ENCODE assay signal across 21 cellular contexts in genomic region chr14:26888592-26888991, GRCh38.
"Had no signal": no experiment of that assay in that cellular context is flagged by ENCODE, and none has a peak within 500 bp of the region (broad histone marks: within the 10 kb centered on the region; RNA-seq: fewer than 3 reads in every experiment).

No MANE protein-coding gene starts in this region.

- H3K27ac ChIP-seq: HL-60, KMS-11, SJCRH30 had no signal

- H3K4me1 ChIP-seq: SJCRH30 had no signal

- H3K36me3 ChIP-seq: SJCRH30 had no signal

- ATAC-seq: K562, SK-N-SH treated with all-trans-retinoic acid at 6 μM for 48 hours had no signal

- H3K9me3 ChIP-seq: SJCRH30 had no signal

- DNase-seq: Kasumi-1, MM.1S, NCI-H1092 treated with DMSO at 0.1 percent for 48 hours, NCI-H1436, NCI-H187, NCI-H2029, NCI-H2081 treated with DMSO at 0.1 percent for 48 hours, NCI-H2171, NCI-H226, NCI-H446, NCI-H510A, NCI-H524 treated with DMSO at 0.1 percent for 48 hours, NCI-H69, NCI-H774, RPMI8226, SHP77 treated with DMSO at 0.1 percent for 48 hours, SJCRH30 had no signal

- H3K4me2 ChIP-seq: KMS-11 had no signal

- H3K4me3 ChIP-seq: K562, SJCRH30 had no signal

- H3K27me3 ChIP-seq: SJCRH30 had no signal

- H3K9ac ChIP-seq: KMS-11 had no signal
